ENCODE assay signal across 14 cellular contexts in genomic region chr14:96086032-96086431, GRCh38. TPM values are rescaled to one million over a fixed set of nuclear protein-coding genes. Genes with fewer than 3 reads are reported as not detected.
DNase-seq lines count a peak whose midpoint lies in the region; ATAC-seq and TF ChIP-seq lines count a peak whose summit lies in the region.
"Had no signal": no experiment of that assay in that cellular context is flagged by ENCODE, and none has a peak within 500 bp of the region (broad histone marks: within the 10 kb centered on the region; RNA-seq: fewer than 3 reads in every experiment).

No MANE protein-coding gene starts in this region.

- no peaks in the 10 kb centered on the region for H4K20me1 ChIP-seq in fibroblast of lung (ENCODE audit: control insufficient read depth, extremely low read depth, insufficient read depth, low read length)

- no peak for TF ChIP-seq CTCF in RWPE1 (conservative IDR thresholded peaks at IDR 0.05; ENCODE audit: low read depth)
- TF ChIP-seq CTCF in fibroblast of lung (conservative IDR thresholded peaks at IDR 0.05 in 1 of 2, IDR thresholded peaks at IDR 0.05 in 1 of 2; ENCODE audit: low read depth in 1 of 2, low read length in 2 of 2), result no peak

- H3K79me2 ChIP-seq in fibroblast of lung (ENCODE audit: control insufficient read depth, insufficient read depth, low read length), result no peaks in the 10 kb centered on the region

- H3K27ac Mint-ChIP-seq in stimulated activated naive B cell treated with anti-CD40 and anti-IgM and Interleukin-4, amounts not matched to agents 10 μg/mL and 1 μg/mL and 100 μg/mL, for 72 hours, result no peak overlapping the region
- H3K27ac Mint-ChIP-seq: activated naive CD4-positive, alpha-beta T cell treated with anti-CD3 and anti-CD28 coated beads, Interleukin-2, amount 50 U/mL, for 24 hours had no signal

- H3K27me3 Mint-ChIP-seq in stimulated activated naive B cell treated with anti-CD40 and anti-IgM and Interleukin-4, amounts not matched to agents 10 μg/mL and 1 μg/mL and 100 μg/mL, for 72 hours, result peaks cover 19 to 31% of the 10 kb centered on the region in 2 donors
- H3K27me3 Mint-ChIP-seq: activated naive CD4-positive, alpha-beta T cell treated with anti-CD3 and anti-CD28 coated beads, Interleukin-2, amount 50 U/mL, for 24 hours had no signal

- no peak overlapping the region for H3K4me2 ChIP-seq in fibroblast of lung (ENCODE audit: extremely low read depth, insufficient read depth, low read length)

- no peaks in the 10 kb centered on the region for H3K9me3 Mint-ChIP-seq in stimulated activated naive B cell treated with anti-CD40 and anti-IgM and Interleukin-4, amounts not matched to agents 10 μg/mL and 1 μg/mL and 100 μg/mL, for 72 hours
- H3K9me3 Mint-ChIP-seq: activated naive CD4-positive, alpha-beta T cell treated with anti-CD3 and anti-CD28 coated beads, Interleukin-2, amount 50 U/mL, for 24 hours had no signal

- peaks cover 4 to 9% of the 10 kb centered on the region in 2 donors for H3K4me1 Mint-ChIP-seq in stimulated activated naive B cell treated with anti-CD40 and anti-IgM and Interleukin-4, amounts not matched to agents 10 μg/mL and 1 μg/mL and 100 μg/mL, for 72 hours
- H3K4me1 Mint-ChIP-seq: activated naive CD4-positive, alpha-beta T cell treated with anti-CD3 and anti-CD28 coated beads, Interleukin-2, amount 50 U/mL, for 24 hours had no signal

- no peak overlapping the region for H3K4me3 Mint-ChIP-seq in stimulated activated naive B cell treated with anti-CD40 and anti-IgM and Interleukin-4, amounts not matched to agents 10 μg/mL and 1 μg/mL and 100 μg/mL, for 72 hours
- H3K4me3 Mint-ChIP-seq: activated naive CD4-positive, alpha-beta T cell treated with anti-CD3 and anti-CD28 coated beads, Interleukin-2, amount 50 U/mL, for 24 hours had no signal

- peak; percentile 63 for DNase-seq in DMS53 treated with DMSO at 0.1 percent for 48 hours (lab: John Stamatoyannopoulos, UW; ENCODE audit: unreplicated experiment)
- DNase-seq in RWPE1 (ENCODE audit: low spot score), result peak; percentile 86
- peak; percentile 77 to 91 for DNase-seq in fibroblast of lung (ENCODE audit: low read depth in 2 of 2)
- DNase-seq in renal cortical epithelial cell (ENCODE audit: low read depth), result peak; percentile 79
- DNase-seq in activated CD8-positive, alpha-beta memory T cell treated with anti-CD3 and anti-CD28 coated beads, Interleukin-2, amount 50 U/mL, for 4 hours, result no peak
- no peak for DNase-seq in stimulated activated naive B cell treated with anti-CD40 and anti-IgM and Interleukin-4, amounts not matched to agents 10 μg/mL and 1 μg/mL and 100 μg/mL, for 72 hours
- no peak for DNase-seq in MV-4-11 (lab: John Stamatoyannopoulos, UW)
- DNase-seq in T-helper 9 cell, result no peak
- DNase-seq: NCI-H1092, NCI-H774, SW 1271 had no signal

- POLR2A ChIA-PET in RWPE1 (lab: Yijun Ruan, JAX; ENCODE audit: low non-redundant PET), result interaction anchor here (0.6 kb wide), 1 partner anchor 129 kb away, joined by 3 read pairs; no protein-coding TSS in a partner anchor

- H3K9me3 ChIP-seq in fibroblast of lung (ENCODE audit: control insufficient read depth, insufficient read depth, low read depth, low read length), result no peaks in the 10 kb centered on the region
- H3K9me3 ChIP-seq: vagina had no signal

- no peak overlapping the region for H3K4me3 ChIP-seq in fibroblast of lung (replicated peaks in 1 of 4; ENCODE audit: control extremely low read depth in 1 of 4, insufficient read depth in 1 of 4, low read depth in 3 of 4, low read length in 4 of 4)
- H3K4me3 ChIP-seq: skin epidermis, vagina had no signal

- H3K9ac ChIP-seq in fibroblast of lung (ENCODE audit: insufficient read depth, low read length), result no peak overlapping the region

- no peak overlapping the region for H2AFZ ChIP-seq in fibroblast of lung (ENCODE audit: low read length)

- H3K4me1 ChIP-seq in fibroblast of lung (ENCODE audit: control insufficient read depth, extremely low read depth, insufficient read depth, low read length), result peaks cover 2% of the 10 kb centered on the region

- CTCF ChIA-PET in RWPE1 (lab: Yijun Ruan, JAX), result interaction anchor here (0.7 to 1.8 kb wide), 7 partner anchors 8 to 552 kb away, joined by 3 to 9 read pairs (median 4); no protein-coding TSS in a partner anchor

- no peak for ATAC-seq in stimulated activated naive B cell treated with anti-CD40 and anti-IgM and Interleukin-4, amounts not matched to agents 10 μg/mL and 1 μg/mL and 100 μg/mL, for 72 hours (replicated peaks)

- no peaks in the 10 kb centered on the region for H3K27me3 ChIP-seq in fibroblast of lung (ENCODE audit: control insufficient read depth, insufficient read depth, low read length)
- H3K27me3 ChIP-seq: vagina had no signal

- H3K27ac ChIP-seq in RWPE1 (peak overlapping the region; percentile 7; the same call in 1 of the 2 replicates), fibroblast of lung (ENCODE audit: insufficient read depth, low read length) (no peak overlapping the region)
- H3K27ac ChIP-seq: skin epidermis, vagina had no signal

- peaks cover 4% of the 10 kb centered on the region for H3K36me3 ChIP-seq in fibroblast of lung (ENCODE audit: control insufficient read depth, insufficient read depth, low read length)

- no peaks in the 10 kb centered on the region for H3K36me3 Mint-ChIP-seq in stimulated activated naive B cell treated with anti-CD40 and anti-IgM and Interleukin-4, amounts not matched to agents 10 μg/mL and 1 μg/mL and 100 μg/mL, for 72 hours
- H3K36me3 Mint-ChIP-seq: activated naive CD4-positive, alpha-beta T cell treated with anti-CD3 and anti-CD28 coated beads, Interleukin-2, amount 50 U/mL, for 24 hours had no signal

RNA-seq across cellular contexts. Expression of gene C14orf132, which starts 46.9 kb away (rescaled TPM):
- total RNA-seq in fibroblast of lung (41.1 and 48.6 TPM in 2 replicates), renal cortical epithelial cell (0.87 and 22.5 TPM in 2 replicates)
- polyA plus RNA-seq in fibroblast of lung, result 12.1 and 20.6 TPM in 2 replicates
- 16.9 and 27.0 TPM in 2 replicates for polyA plus RNA-seq in fibroblast of lung (2012)
- polyA minus RNA-seq in fibroblast of lung (ENCODE audit: low replicate concordance), result 13.4 and 39.0 TPM in 2 replicates

Comparison
In these comparisons a context has a peak if more than half of its experiments do, and no peak if none do; other contexts are left out.
1. DNase-seq: peak in DMS53 treated with DMSO at 0.1 percent for 48 hours (single experiment), RWPE1 (single experiment), fibroblast of lung (2 of 2) and renal cortical epithelial cell (single experiment); none in activated CD8-positive, alpha-beta memory T cell treated with anti-CD3 and anti-CD28 coated beads, Interleukin-2, amount 50 U/mL, for 4 hours (single experiment), stimulated activated naive B cell treated with anti-CD40 and anti-IgM and Interleukin-4, amounts not matched to agents 10 μg/mL and 1 μg/mL and 100 μg/mL, for 72 hours (single experiment), MV-4-11 (single experiment) and T-helper 9 cell (single experiment).